Comparison of ENCODE assay signal across 32 cellular contexts in the genomic region with DNA sequence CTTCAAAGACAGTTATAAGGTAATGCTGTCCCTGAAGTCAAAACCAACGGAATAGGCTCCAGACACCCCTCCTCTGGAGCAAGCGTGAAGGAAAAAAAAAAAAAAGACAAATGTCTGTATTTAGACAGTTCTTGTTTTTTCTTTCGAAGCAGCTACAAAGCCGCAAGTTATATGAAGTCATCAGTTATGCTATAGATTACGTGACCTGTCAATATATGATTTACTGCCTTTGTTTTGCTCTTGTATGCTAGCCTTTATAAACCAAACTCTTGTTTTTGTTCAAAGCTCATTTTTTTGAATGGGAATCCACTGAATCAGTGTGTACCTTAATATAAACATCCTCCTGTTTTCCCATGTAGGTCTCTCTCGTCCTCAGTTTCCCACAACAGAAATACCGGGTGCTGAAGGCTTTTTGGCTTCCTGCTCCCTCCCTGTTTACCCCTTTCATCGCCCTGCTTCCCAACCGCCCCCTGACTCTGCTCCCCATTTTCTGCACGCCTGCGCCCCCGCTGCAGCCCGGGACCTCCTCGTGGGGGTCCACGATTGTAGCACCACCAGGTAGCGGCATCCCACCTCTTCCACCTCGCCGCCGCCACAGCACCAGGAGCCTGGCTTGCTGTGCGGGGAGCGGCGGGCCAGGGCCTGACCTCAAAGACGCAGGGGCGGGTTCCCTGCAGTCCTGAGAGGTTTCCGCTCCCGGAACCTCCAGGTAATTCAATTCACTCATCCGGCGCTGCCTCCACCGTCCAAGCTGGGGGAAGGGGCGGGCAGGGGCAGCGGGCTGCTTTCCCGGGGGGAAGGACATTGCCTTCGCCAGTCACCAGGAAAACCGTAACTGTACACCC.
"Had no signal": no experiment of that assay in that cellular context is flagged by ENCODE, and none has a peak within 500 bp of the region (broad histone marks: within the 10 kb centered on the region; RNA-seq: fewer than 3 reads in every experiment).

No MANE protein-coding gene starts in this region.

- H3K4me2 ChIP-seq: hepatocyte had no signal

- H3K4me3 Mint-ChIP-seq: activated CD8-positive, alpha-beta memory T cell treated with anti-CD3 and anti-CD28 coated beads, Interleukin-2, amount 10 ng/mL, durations not matched to agents 7 days and 5 days; activated CD8-positive, alpha-beta T cell treated with anti-CD3 and anti-CD28 coated beads for 36 hours; brain; stimulated activated effector memory CD8-positive, alpha-beta T cell treated with anti-CD3 and anti-CD28 coated beads, Interleukin-12 subunit alpha, Interleukin-12 subunit beta, amount 100 ng/mL, for 72 hours had no signal

- H2AFZ ChIP-seq: hepatocyte had no signal

- H3K27me3 ChIP-seq: ascending aorta, cardiac muscle cell, hepatocyte, ovary had no signal

- H3K79me2 ChIP-seq: hepatocyte had no signal

- H3K27ac ChIP-seq: adrenal gland, ascending aorta, cardiac muscle cell, coronary artery, dorsolateral prefrontal cortex, gastrocnemius medialis, hepatocyte, ovary, prostate gland, skin epidermis, upper lobe of right lung had no signal

- H3K9me3 ChIP-seq: adrenal gland, gastrocnemius medialis, ovary, prostate gland, upper lobe of right lung had no signal

- ATAC-seq: activated CD8-positive, alpha-beta memory T cell treated with anti-CD3 and anti-CD28 coated beads, Interleukin-2, amount 10 ng/mL, durations not matched to agents 7 days and 5 days; activated CD8-positive, alpha-beta T cell treated with anti-CD3 and anti-CD28 coated beads for 36 hours; activated naive CD4-positive, alpha-beta T cell treated with anti-CD3 and anti-CD28 coated beads, Interleukin-2, amount 50 U/mL, for 72 hours; gastrocnemius medialis; left cardiac atrium; natural killer cell; stimulated activated effector memory CD8-positive, alpha-beta T cell treated with anti-CD3 and anti-CD28 coated beads, Interleukin-12 subunit alpha, Interleukin-12 subunit beta, amount 100 ng/mL, for 72 hours; stimulated activated naive CD8-positive, alpha-beta T cell treated with anti-CD3 and anti-CD28 coated beads, Interleukin-15, amount 100 ng/mL, for 72 hours; upper lobe of right lung had no signal

- DNase-seq: activated CD4-positive, alpha-beta T cell treated with anti-CD3 and anti-CD28 coated beads, Interleukin-2, amount 50 U/mL, for 1 hour; activated CD8-positive, alpha-beta memory T cell treated with anti-CD3 and anti-CD28 coated beads, Interleukin-2, amount 10 ng/mL, durations not matched to agents 7 days and 5 days; activated CD8-positive, alpha-beta T cell treated with anti-CD3 and anti-CD28 coated beads for 36 hours; activated T-cell treated with anti-CD3 and anti-CD28 coated beads, Interleukin-2, amount 50 U/mL, for 48 hours; adrenal gland; cerebellar nuclear complex; dorsolateral prefrontal cortex; effector memory CD4-positive, alpha-beta T cell; gastrocnemius medialis; glutamatergic neuron; islet precursor cell; left cardiac atrium; midbrain; natural killer cell; ovary; stimulated activated CD4-positive, alpha-beta T cell treated with anti-CD3 and anti-CD28 coated beads, Interleukin-12 subunit alpha, Interleukin-12 subunit beta, amount 100 ng/mL, for 4 hours; stimulated activated CD4-positive, alpha-beta T cell treated with anti-CD3 and anti-CD28 coated beads, Interleukin-4, amount 100 ng/mL, for 24 hours; stimulated activated naive CD8-positive, alpha-beta T cell treated with anti-CD3 and anti-CD28 coated beads, Interleukin-15, amount 100 ng/mL, for 72 hours; substantia nigra; T-helper 2 cell; upper lobe of right lung had no signal

- H3K27ac Mint-ChIP-seq: activated CD8-positive, alpha-beta memory T cell treated with anti-CD3 and anti-CD28 coated beads, Interleukin-2, amount 10 ng/mL, durations not matched to agents 7 days and 5 days; activated CD8-positive, alpha-beta T cell treated with anti-CD3 and anti-CD28 coated beads for 36 hours; activated naive CD4-positive, alpha-beta T cell treated with anti-CD3 and anti-CD28 coated beads, Interleukin-2, amount 50 U/mL, for 72 hours; activated T-helper 2 cell treated with anti-CD3 and anti-CD28 coated beads, Interferon-gamma antibody, Interleukin-2, Interleukin-4, amounts not matched to agents 10 μg/mL and 5 μg/mL and 100 μg/mL, durations not matched to agents 14 hours and 24 hours and 36 hours; brain; memory B cell; stimulated activated effector memory CD8-positive, alpha-beta T cell treated with anti-CD3 and anti-CD28 coated beads, Interleukin-12 subunit alpha, Interleukin-12 subunit beta, amount 100 ng/mL, for 72 hours had no signal

- H3K4me3 ChIP-seq: adrenal gland, ascending aorta, cardiac muscle cell, coronary artery, dorsolateral prefrontal cortex, gastrocnemius medialis, hepatocyte, ovary, prostate gland, skin epidermis, upper lobe of right lung had no signal

- H3K36me3 Mint-ChIP-seq: brain, natural killer cell had no signal

- H3K4me1 ChIP-seq: adrenal gland, ascending aorta, gastrocnemius medialis, prostate gland, upper lobe of right lung had no signal

- H3K36me3 ChIP-seq: adrenal gland, ascending aorta, cardiac muscle cell, gastrocnemius medialis, ovary, prostate gland, upper lobe of right lung had no signal
